ENCODE assay signal across 20 cellular contexts in genomic region chrX:150164971-150165605, GRCh38.
"Had no signal": no experiment of that assay in that cellular context is flagged by ENCODE, and none has a peak within 500 bp of the region (broad histone marks: within the 10 kb centered on the region; RNA-seq: fewer than 3 reads in every experiment).

No MANE protein-coding gene starts in this region.

- H3K4me3 Mint-ChIP-seq: endodermal cell; naive thymus-derived CD4-positive, alpha-beta T cell; nephron progenitor cell; stimulated activated effector memory CD8-positive, alpha-beta T cell treated with anti-CD3 and anti-CD28 coated beads, Interleukin-12 subunit alpha, Interleukin-12 subunit beta, amount 100 ng/mL, for 72 hours had no signal

- H3K4me1 Mint-ChIP-seq: endodermal cell; naive thymus-derived CD4-positive, alpha-beta T cell; nephron progenitor cell; stimulated activated effector memory CD8-positive, alpha-beta T cell treated with anti-CD3 and anti-CD28 coated beads, Interleukin-12 subunit alpha, Interleukin-12 subunit beta, amount 100 ng/mL, for 72 hours had no signal

- H3K9me3 Mint-ChIP-seq: naive thymus-derived CD4-positive, alpha-beta T cell; stimulated activated effector memory CD8-positive, alpha-beta T cell treated with anti-CD3 and anti-CD28 coated beads, Interleukin-12 subunit alpha, Interleukin-12 subunit beta, amount 100 ng/mL, for 72 hours had no signal

- ATAC-seq: heart left ventricle; naive thymus-derived CD4-positive, alpha-beta T cell; psoas muscle; right lobe of liver; stimulated activated effector memory CD8-positive, alpha-beta T cell treated with anti-CD3 and anti-CD28 coated beads, Interleukin-12 subunit alpha, Interleukin-12 subunit beta, amount 100 ng/mL, for 72 hours; stimulated activated naive CD8-positive, alpha-beta T cell treated with anti-CD3 and anti-CD28 coated beads, Interleukin-15, Interleukin-2, amounts not matched to agents 100 U/mL and 50 U/mL, for 24 hours had no signal

- H3K27me3 ChIP-seq: right lobe of liver, tibial artery, upper lobe of left lung, uterus had no signal

- H3K27ac ChIP-seq: heart left ventricle, psoas muscle, right lobe of liver, tibial artery, upper lobe of left lung, uterus had no signal

- H3K4me1 ChIP-seq: heart left ventricle, psoas muscle, right lobe of liver, upper lobe of left lung, uterus had no signal

- H3K27ac Mint-ChIP-seq: endodermal cell; naive thymus-derived CD4-positive, alpha-beta T cell; nephron progenitor cell; stimulated activated effector memory CD8-positive, alpha-beta T cell treated with anti-CD3 and anti-CD28 coated beads, Interleukin-12 subunit alpha, Interleukin-12 subunit beta, amount 100 ng/mL, for 72 hours had no signal

- H3K9me3 ChIP-seq: heart left ventricle, psoas muscle, right lobe of liver, tibial artery, upper lobe of left lung, uterus had no signal

- DNase-seq: effector CD4-positive, alpha-beta T cell; endodermal cell; erythroblast; foreskin melanocyte; heart left ventricle; hippocampal formation; kidney glomerular epithelial cell; mammary epithelial cell; naive thymus-derived CD4-positive, alpha-beta T cell; nephron progenitor cell; psoas muscle; retina; right lobe of liver; stimulated activated CD4-positive, alpha-beta T cell treated with anti-CD3 and anti-CD28 coated beads, Interleukin-4, amount 100 ng/mL, for 1 hour; stimulated activated CD8-positive, alpha-beta memory T cell treated with anti-CD3 and anti-CD28 coated beads, Interleukin-4, amount 100 ng/mL, for 48 hours; stimulated activated naive CD8-positive, alpha-beta T cell treated with anti-CD3 and anti-CD28 coated beads, Interleukin-15, Interleukin-2, amounts not matched to agents 100 U/mL and 50 U/mL, for 24 hours; tibial artery; upper lobe of left lung; uterus had no signal

- H3K36me3 ChIP-seq: heart left ventricle, right lobe of liver, tibial artery, upper lobe of left lung, uterus had no signal

- H3K4me3 ChIP-seq: heart left ventricle, psoas muscle, right lobe of liver, tibial artery, upper lobe of left lung, uterus had no signal

- H3K36me3 Mint-ChIP-seq: naive thymus-derived CD4-positive, alpha-beta T cell; stimulated activated effector memory CD8-positive, alpha-beta T cell treated with anti-CD3 and anti-CD28 coated beads, Interleukin-12 subunit alpha, Interleukin-12 subunit beta, amount 100 ng/mL, for 72 hours had no signal
